8 cellular contexts compared by ENCODE assay signal in genomic region chr16:82263456-82264159, GRCh38.
DNase-seq lines count a peak whose midpoint lies in the region; ATAC-seq and TF ChIP-seq lines count a peak whose summit lies in the region.

No MANE protein-coding gene starts in this region.

- peak; percentile 65 for ATAC-seq in HG02938 (IDR thresholded peaks at IDR 0.05; ENCODE audit: unreplicated experiment)

- no peaks in the 10 kb centered on the region for H3F3A ChIP-seq in neural progenitor cell (ENCODE audit: low read depth)

- H3K79me2 ChIP-seq in OCI-LY3 (ENCODE audit: low read length) = no peaks in the 10 kb centered on the region
- H3K79me2 ChIP-seq in neural progenitor cell (ENCODE audit: low read depth) = no peaks in the 10 kb centered on the region

- H3K4me1 Mint-ChIP-seq in activated T-cell treated with anti-CD3 and anti-CD28 coated beads, Interleukin-2, amount 50 U/mL, for 24 hours (ENCODE audit: low read depth) = no peaks in the 10 kb centered on the region
- peaks cover 10% of the 10 kb centered on the region for H3K4me1 Mint-ChIP-seq in neural progenitor cell

- H3K36me3 ChIP-seq in OCI-LY3 (replicated peaks; ENCODE audit: low read depth, low read length) = no peaks in the 10 kb centered on the region
- H3K36me3 ChIP-seq in neural progenitor cell = no peaks in the 10 kb centered on the region
- H3K36me3 ChIP-seq in testis (ENCODE audit: low read depth, missing control alignments) = no peaks in the 10 kb centered on the region

- H3K4me3 ChIP-seq in OCI-LY3 (ENCODE audit: low read length) (no peak overlapping the region; the same call in 1 of the 2 replicates), fibroblast of mammary gland (ENCODE audit: control insufficient read depth, low read depth, low read length) (no peak overlapping the region), neural progenitor cell (no peak overlapping the region), testis (no peak overlapping the region)

- TF ChIP-seq POLR2A in testis (IDR thresholded peaks at IDR 0.05) = no peak

- H3K4me3 Mint-ChIP-seq in activated T-cell treated with anti-CD3 and anti-CD28 coated beads, Interleukin-2, amount 50 U/mL, for 24 hours = no peak overlapping the region
- no peak overlapping the region for H3K4me3 Mint-ChIP-seq in neural progenitor cell

- H4K20me1 ChIP-seq in OCI-LY3 (ENCODE audit: insufficient read depth, low read length) (no peaks in the 10 kb centered on the region), neural progenitor cell (ENCODE audit: low read depth) (no peaks in the 10 kb centered on the region)

- TF ChIP-seq CTCF in OCI-LY3 (IDR thresholded peaks at IDR 0.05; ENCODE audit: low read depth, low read length) (peak; percentile 93), fibroblast of mammary gland (conservative IDR thresholded peaks at IDR 0.05; ENCODE audit: control insufficient read depth, insufficient read depth, low read depth, low read length) (peak; percentile 95), neural progenitor cell (IDR thresholded peaks at IDR 0.05) (peak; percentile 96), testis (IDR thresholded peaks at IDR 0.05) (peak; percentile 62 to 81 (median 74))

- H3K9ac ChIP-seq in OCI-LY3 (ENCODE audit: low read length) = no peak overlapping the region
- no peak overlapping the region for H3K9ac ChIP-seq in neural progenitor cell

- H3K9me3 ChIP-seq in OCI-LY3 (ENCODE audit: insufficient read depth, low read length) (no peaks in the 10 kb centered on the region), neural progenitor cell (ENCODE audit: low read depth) (no peaks in the 10 kb centered on the region), testis (no peaks in the 10 kb centered on the region)

- peaks cover 43% of the 10 kb centered on the region for H3K27me3 Mint-ChIP-seq in activated T-cell treated with anti-CD3 and anti-CD28 coated beads, Interleukin-2, amount 50 U/mL, for 24 hours
- H3K27me3 Mint-ChIP-seq in neural progenitor cell (ENCODE audit: insufficient read depth, low read depth) = peaks cover 4% of the 10 kb centered on the region

- H3K9me3 Mint-ChIP-seq in activated T-cell treated with anti-CD3 and anti-CD28 coated beads, Interleukin-2, amount 50 U/mL, for 24 hours = peaks cover 12% of the 10 kb centered on the region
- H3K9me3 Mint-ChIP-seq in neural progenitor cell = peaks cover 2% of the 10 kb centered on the region

- 43 to 52% methylated on average over 10 of the region's 10 CpGs for WGBS in testis, 2 donors

- H3K27ac ChIP-seq in OCI-LY3 (ENCODE audit: low read length) (no peak overlapping the region), neural progenitor cell (no peak overlapping the region), testis (no peak overlapping the region)

- no peak overlapping the region for H3K27ac Mint-ChIP-seq in activated T-cell treated with anti-CD3 and anti-CD28 coated beads, Interleukin-2, amount 50 U/mL, for 24 hours
- H3K27ac Mint-ChIP-seq in neural progenitor cell = no peak overlapping the region

- H3K4me2 ChIP-seq in OCI-LY3 (ENCODE audit: low read length) (peak overlapping the region; percentile 34; the same call in 1 of the 2 replicates), neural progenitor cell (no peak overlapping the region)

- DNase-seq in NCI-H1436 (lab: John Stamatoyannopoulos, UW) = peak; percentile 42
- DNase-seq in NCI-H1436 treated with DMSO at 0.1 percent for 48 hours (lab: John Stamatoyannopoulos, UW) = no peak
- DNase-seq in activated T-cell treated with anti-CD3 and anti-CD28 coated beads, Interleukin-2, amount 50 U/mL, for 24 hours = peak; percentile 45
- DNase-seq in fibroblast of mammary gland (ENCODE audit: low read depth) = peak; percentile 48
- peak; percentile 80 for DNase-seq in neural progenitor cell (ENCODE audit: low spot score)
- DNase-seq in testis = peak; percentile 68

- H2AFZ ChIP-seq in OCI-LY3 (ENCODE audit: low read depth, low read length) = peak overlapping the region; percentile 91
- peak overlapping the region; percentile 45 for H2AFZ ChIP-seq in neural progenitor cell (replicated peaks)

- H3K4me1 ChIP-seq in OCI-LY3 (ENCODE audit: low read length) (peaks cover 5% of the 10 kb centered on the region; the same call in 1 of the 2 replicates), neural progenitor cell (no peaks in the 10 kb centered on the region), testis (no peaks in the 10 kb centered on the region)

- H3K27me3 ChIP-seq in OCI-LY3 (ENCODE audit: low read depth, low read length) (peaks cover 46% of the 10 kb centered on the region), neural progenitor cell (peaks cover 7% of the 10 kb centered on the region), testis (no peaks in the 10 kb centered on the region)

- no peaks in the 10 kb centered on the region for H3K36me3 Mint-ChIP-seq in activated T-cell treated with anti-CD3 and anti-CD28 coated beads, Interleukin-2, amount 50 U/mL, for 24 hours (ENCODE audit: low read depth)
- no peaks in the 10 kb centered on the region for H3K36me3 Mint-ChIP-seq in neural progenitor cell

- intact Hi-C loops in testis (cut with DNase I; ENCODE audit: low total_unique reads) = no loop called here
